ENCODE assay signal across 31 cellular contexts in genomic region chr4:173095022-173095421, GRCh38.
"Had no signal": no experiment of that assay in that cellular context is flagged by ENCODE, and none has a peak within 500 bp of the region (broad histone marks: within the 10 kb centered on the region; RNA-seq: fewer than 3 reads in every experiment).

No MANE protein-coding gene starts in this region.

- DNase-seq: activated B cell treated with CpG ODN at 0.5 μM for 24 hours; activated CD4-positive, alpha-beta T cell treated with anti-CD3 and anti-CD28 coated beads for 48 hours; activated CD4-positive, alpha-beta T cell treated with anti-CD3 and anti-CD28 coated beads, Interleukin-2, amount 50 U/mL, for 1 hour; activated CD4-positive, alpha-beta T cell treated with anti-CD3 and anti-CD28 coated beads, Interleukin-2, amount 50 U/mL, for 48 hours; activated CD8-positive, alpha-beta memory T cell treated with anti-CD3 and anti-CD28 coated beads for 24 hours; activated CD8-positive, alpha-beta T cell treated with anti-CD3 and anti-CD28 coated beads for 36 hours; activated effector memory CD4-positive, alpha-beta T cell treated with Interleukin-2 at 50 U/mL for 16 hours; activated gamma-delta T cell treated with Interleukin-2 at 50 U/mL for 16 hours; activated naive CD4-positive, alpha-beta T cell treated with anti-CD3 and anti-CD28 coated beads, Interleukin-2, amount 50 U/mL, for 16 hours; activated naive CD4-positive, alpha-beta T cell treated with Interleukin-2 at 50 U/mL for 16 hours; activated T-cell treated with anti-CD3 and anti-CD28 coated beads, Interleukin-2, amount 50 U/mL, for 4 hours; amniotic stem cell; anterior cingulate cortex; brain microvascular endothelial cell; caudate nucleus; cortex of kidney; effector CD8-positive, alpha-beta T cell; foreskin fibroblast; head of caudate nucleus; T-helper 1 cell; T-helper 17 cell; T1000; WERI-Rb-1 had no signal

- H3K27me3 ChIP-seq: brain microvascular endothelial cell had no signal

- FAIRE-seq: astrocyte, colon, endometrium, endothelial cell of umbilical vein, frontal cortex had no signal

- H3K27ac ChIP-seq: brain microvascular endothelial cell, epithelial cell of prostate, WERI-Rb-1 had no signal

- ATAC-seq: activated CD4-positive, CD25-positive, alpha-beta regulatory T cell treated with anti-CD3 and anti-CD28 coated beads, Interleukin-2, amount 50 U/mL, for 24 hours; activated CD8-positive, alpha-beta T cell treated with anti-CD3 and anti-CD28 coated beads for 36 hours; activated T-cell treated with anti-CD3 and anti-CD28 coated beads, Interleukin-2, amount 50 U/mL, for 4 hours; activated T-helper 17 cell treated with anti-CD3 and anti-CD28 coated beads, Interleukin-2, amount 50 U/mL, for 72 hours; T-helper 17 cell had no signal

- H3K36me3 ChIP-seq: brain microvascular endothelial cell, WERI-Rb-1 had no signal
